Comparison of ENCODE assay signal across 10 cellular contexts in the genomic region with DNA sequence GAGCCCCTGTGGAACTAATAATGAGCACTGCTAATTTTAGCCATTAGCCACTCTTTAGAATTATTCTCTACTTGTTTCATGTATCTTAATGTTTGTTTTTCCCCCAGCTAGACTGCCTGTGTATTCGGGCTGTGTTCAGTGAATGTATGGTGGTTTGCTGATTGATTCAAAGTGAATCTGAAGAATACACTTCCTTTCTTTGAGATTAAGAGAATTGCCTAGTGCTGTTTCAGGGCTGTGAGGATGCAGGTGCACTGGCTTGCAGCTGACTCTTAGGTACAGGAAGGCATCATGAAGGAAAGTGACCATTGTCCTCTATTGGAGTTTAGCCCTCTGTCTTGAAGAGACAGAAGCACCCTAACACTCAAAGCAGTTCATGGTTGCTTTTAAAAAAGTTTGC.
DNase-seq lines count a peak whose midpoint lies in the region; ATAC-seq and TF ChIP-seq lines count a peak whose summit lies in the region.
"Had no signal": no experiment of that assay in that cellular context is flagged by ENCODE, and none has a peak within 500 bp of the region (broad histone marks: within the 10 kb centered on the region; RNA-seq: fewer than 3 reads in every experiment).

No MANE protein-coding gene starts in this region.

- DNase-seq in GM10248 (ENCODE audit: extremely low spot score) (peak; percentile 51), NCI-H2107 treated with DMSO at 0.1 percent for 48 hours (lab: John Stamatoyannopoulos, UW; ENCODE audit: unreplicated experiment) (no peak), NCI-H82 treated with DMSO at 0.1 percent for 48 hours (lab: John Stamatoyannopoulos, UW; ENCODE audit: unreplicated experiment) (no peak), NCI-H2029 (lab: John Stamatoyannopoulos, UW) (no peak)
- DNase-seq: effector CD8-positive, alpha-beta T cell; testis had no signal

- TF ChIP-seq CTCF in GM10248 (IDR thresholded peaks at IDR 0.05; ENCODE audit: control extremely low read depth, extremely low read depth, low read depth, missing control alignments) = no peak

- ATAC-seq in GM19035 (IDR thresholded peaks at IDR 0.05; ENCODE audit: unreplicated experiment) (peak; percentile 75), HG02642 (IDR thresholded peaks at IDR 0.05; ENCODE audit: poor library complexity, unreplicated experiment) (peak; percentile 85), HG03520 (IDR thresholded peaks at IDR 0.05; ENCODE audit: unreplicated experiment) (peak; percentile 47), SK-N-SH treated with all-trans-retinoic acid at 6 μM for 48 hours (no peak)

- POLR2A ChIA-PET in GM10248 (lab: Yijun Ruan, JAX) = no interaction called here

- CTCF ChIA-PET in GM10248 (lab: Yijun Ruan, JAX) = no interaction called here

TF ChIP-seq in SK-N-SH treated with all-trans-retinoic acid at 6 μM for 48 hours, 23 proteins besides CTCF, POLR2A, EP300 and RAD21:
- TF ChIP-seq SNAI2 (CRISPR knock-in tag; IDR thresholded peaks at IDR 0.05) (no peak), GLIS3 (CRISPR knock-in tag; IDR thresholded peaks at IDR 0.05) (no peak), ZNF8 (CRISPR knock-in tag; IDR thresholded peaks at IDR 0.05) (no peak), ZNF565 (CRISPR knock-in tag; conservative IDR thresholded peaks at IDR 0.05; ENCODE audit: low read depth) (no peak), ZNF70 (CRISPR knock-in tag; IDR thresholded peaks at IDR 0.05) (no peak), ESRRG (CRISPR knock-in tag; IDR thresholded peaks at IDR 0.05) (no peak), ISL1 (CRISPR knock-in tag; IDR thresholded peaks at IDR 0.05) (no peak), ZC3H10 (CRISPR knock-in tag; IDR thresholded peaks at IDR 0.05) (no peak), BACH2 (CRISPR knock-in tag; IDR thresholded peaks at IDR 0.05; ENCODE audit: borderline replicate concordance) (no peak)
- TF ChIP-seq, protein P1, sequence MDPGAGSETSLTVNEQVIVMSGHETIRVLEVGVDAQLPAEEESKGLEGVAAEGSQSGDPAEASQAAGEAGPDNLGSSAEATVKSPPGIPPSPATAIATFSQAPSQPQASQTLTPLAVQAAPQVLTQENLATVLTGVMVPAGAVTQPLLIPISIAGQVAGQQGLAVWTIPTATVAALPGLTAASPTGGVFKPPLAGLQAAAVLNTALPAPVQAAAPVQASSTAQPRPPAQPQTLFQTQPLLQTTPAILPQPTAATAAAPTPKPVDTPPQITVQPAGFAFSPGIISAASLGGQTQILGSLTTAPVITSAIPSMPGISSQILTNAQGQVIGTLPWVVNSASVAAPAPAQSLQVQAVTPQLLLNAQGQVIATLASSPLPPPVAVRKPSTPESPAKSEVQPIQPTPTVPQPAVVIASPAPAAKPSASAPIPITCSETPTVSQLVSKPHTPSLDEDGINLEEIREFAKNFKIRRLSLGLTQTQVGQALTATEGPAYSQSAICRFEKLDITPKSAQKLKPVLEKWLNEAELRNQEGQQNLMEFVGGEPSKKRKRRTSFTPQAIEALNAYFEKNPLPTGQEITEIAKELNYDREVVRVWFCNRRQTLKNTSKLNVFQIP (CRISPR knock-in tag; IDR thresholded peaks at IDR 0.05; ENCODE audit: borderline replicate concordance, low read depth) = no peak
